8 cellular contexts compared by ENCODE assay signal in the genomic region with DNA sequence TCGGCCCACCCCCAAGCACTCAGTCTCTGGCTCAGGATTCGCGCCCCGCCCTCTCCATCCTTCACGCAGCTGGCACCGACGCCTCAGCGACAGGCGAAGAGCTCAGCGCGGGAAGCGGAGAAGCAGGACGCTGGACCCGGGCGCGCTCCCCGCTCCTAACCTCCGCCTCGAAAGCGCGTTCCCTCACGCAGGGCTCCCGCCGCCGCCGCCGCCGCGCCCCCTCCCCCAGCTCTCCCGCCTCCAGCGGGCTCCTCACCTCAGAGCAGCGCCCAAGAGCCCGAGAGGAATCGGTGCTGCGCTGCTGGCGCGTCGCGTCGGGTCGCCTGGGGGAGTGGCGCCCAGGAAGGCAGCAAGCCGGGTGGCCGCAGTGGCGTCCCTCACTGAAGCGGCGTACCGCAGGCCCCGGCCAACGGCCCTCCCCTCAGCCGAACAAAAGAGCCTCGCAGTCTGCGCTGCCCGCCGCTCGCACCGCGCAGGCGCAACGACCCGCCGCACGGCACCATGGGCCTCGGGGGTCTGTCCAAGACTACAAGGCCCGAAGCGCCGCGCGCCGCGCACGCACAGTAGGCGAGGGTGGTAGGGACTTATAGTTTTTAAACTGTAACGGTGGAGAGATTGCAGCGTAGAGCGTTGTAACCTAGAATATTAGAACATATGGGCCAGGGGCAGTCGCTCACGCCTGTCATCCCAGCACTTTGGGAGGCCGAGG. TPM values are rescaled to one million over a fixed set of nuclear protein-coding genes. Genes with fewer than 3 reads are reported as not detected.
A peak's percentile ranks its signal among the peaks of the same experiment; 100 is the strongest.
DNase-seq lines count a peak whose midpoint lies in the region; ATAC-seq and TF ChIP-seq lines count a peak whose summit lies in the region.

A gene (minus strand): TSS at position 467 of the 709 bp plus-strand sequence. CDS start 24,474 bp downstream, outside the sequence.

- 0 to 1% (median 0%) methylated on average over 63 to 79 of the region's 79 CpGs for WGBS in psoas muscle, 3 donors
- under 1% methylated on average over 79 of the region's 79 CpGs for WGBS in urinary bladder

- peak in 1 of 2 donors; percentile 30 for TF ChIP-seq CTCF in right atrium auricular region (IDR thresholded peaks at IDR 0.05)
- no peak for TF ChIP-seq CTCF in psoas muscle (IDR thresholded peaks at IDR 0.05)

- H3K36me3 ChIP-seq in right atrium auricular region (no peaks in the 10 kb centered on the region), psoas muscle (ENCODE audit: insufficient read depth in 1 of 2, low read depth in 1 of 2) (peaks cover 0 to 4% of the 10 kb centered on the region in 2 donors), urinary bladder (ENCODE audit: insufficient read depth) (no peaks in the 10 kb centered on the region)

- H3K4me3 ChIP-seq in right atrium auricular region (peak within 1 kb of the TSS; percentile 63 to 96), psoas muscle (peak within 1 kb of the TSS; percentile 99), urinary bladder (ENCODE audit: low read depth, low read length) (peak within 1 kb of the TSS; percentile 87)

- no peaks in the 10 kb centered on the region for H3K9me3 ChIP-seq in right atrium auricular region
- peaks cover 4% of the 10 kb centered on the region for H3K9me3 ChIP-seq in psoas muscle

- intact Hi-C loops in psoas muscle (cut with DNase I) = no loop called here

- H3K4me1 ChIP-seq in right atrium auricular region (peaks cover 0 to 14% of the 10 kb centered on the region in 2 donors), psoas muscle (peaks cover 8% of the 10 kb centered on the region), urinary bladder (ENCODE audit: insufficient read depth) (no peaks in the 10 kb centered on the region)

- H3K27ac ChIP-seq in angular gyrus (ENCODE audit: low read depth, low read length) = peak within 1 kb of the TSS; percentile 91
- peak within 1 kb of the TSS; percentile 85 to 87 for H3K27ac ChIP-seq in right atrium auricular region
- peak within 1 kb of the TSS; percentile 86 for H3K27ac ChIP-seq in psoas muscle
- peak within 1 kb of the TSS; percentile 66 for H3K27ac ChIP-seq in urinary bladder (ENCODE audit: low read depth)

- peak; percentile 84 for DNase-seq in NCI-H187 treated with DMSO at 0.1 percent for 48 hours (lab: John Stamatoyannopoulos, UW)
- peak; percentile 85 to 98 (median 90) for DNase-seq in T-helper 2 cell
- DNase-seq in right atrium auricular region (ENCODE audit: low spot score) = peak; percentile 90
- DNase-seq in psoas muscle = peak; percentile 95 to 96

- ATAC-seq in GM18502 (IDR thresholded peaks at IDR 0.05; ENCODE audit: poor library complexity, unreplicated experiment) (peak; percentile 87), HG02943 (IDR thresholded peaks at IDR 0.05; ENCODE audit: low read depth, unreplicated experiment) (peak; percentile 77), psoas muscle (peak; percentile 98 to 99 (median 99))

- H3K27me3 ChIP-seq in right atrium auricular region (no peaks in the 10 kb centered on the region), psoas muscle (ENCODE audit: insufficient read depth in 3 of 3, low read length in 2 of 3) (no peaks in the 10 kb centered on the region)

RNA-seq across cellular contexts. Expression of the gene that starts here (rescaled TPM):
- total RNA-seq in right atrium auricular region (10 to 100 TPM; 18.3 to 22.1 TPM), psoas muscle (10 to 100 TPM; 28.9 to 39.6 (median 35.5) TPM), urinary bladder (53.3 TPM)
- polyA plus RNA-seq in psoas muscle (10 to 100 TPM; 26.6 to 69.6 (median 34.8) TPM), urinary bladder (60.4 TPM)

Comparison
In these comparisons a context has a peak if more than half of its experiments do, and no peak if none do; other contexts are left out.
1. Peak in every context shown above with its lines: DNase-seq, ATAC-seq, H3K4me3 ChIP-seq and H3K27ac ChIP-seq.